In the genomic region with DNA sequence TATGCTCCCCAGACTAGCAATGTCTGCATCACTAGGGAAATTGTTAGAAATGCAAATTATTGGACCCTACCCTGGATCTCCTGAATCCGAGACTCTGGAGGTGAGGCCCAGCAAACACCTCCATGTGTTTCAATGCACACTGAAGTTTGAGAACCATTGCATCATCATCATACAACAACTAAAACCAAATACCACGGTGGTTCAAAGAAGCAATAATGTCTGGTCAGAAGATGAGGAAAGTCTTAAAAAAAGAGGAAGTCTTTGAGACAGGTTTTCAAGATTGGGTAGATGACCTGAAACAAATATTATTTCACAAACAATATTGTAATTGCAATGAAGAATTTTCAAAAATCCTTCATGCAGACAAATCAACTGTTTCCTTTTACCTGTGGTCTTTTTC, we compare ENCODE assay signal across 23 cellular contexts.
DNase-seq lines count a peak whose midpoint lies in the region; ATAC-seq, FAIRE-seq and TF ChIP-seq lines count a peak whose summit lies in the region.
"Had no signal": no experiment of that assay in that cellular context is flagged by ENCODE, and none has a peak within 500 bp of the region (broad histone marks: within the 10 kb centered on the region; RNA-seq: fewer than 3 reads in every experiment).

No MANE protein-coding gene starts in this region.

- H3K4me3 ChIP-seq in NB4 (ENCODE audit: low read depth, low read length): no peak overlapping the region
- H3K4me3 ChIP-seq in K562: no peak overlapping the region
- no peak overlapping the region for H3K4me3 ChIP-seq in sigmoid colon
- H3K4me3 ChIP-seq: Peyer's patch had no signal

- no peaks in the 10 kb centered on the region for H3K4me1 Mint-ChIP-seq in stimulated activated naive CD8-positive, alpha-beta T cell treated with anti-CD3 and anti-CD28 coated beads, Interleukin-15, amount 100 ng/mL, for 72 hours
- H3K4me1 Mint-ChIP-seq in activated naive CD8-positive, alpha-beta T cell treated with anti-CD3 and anti-CD28 coated beads for 36 hours: no peaks in the 10 kb centered on the region
- H3K4me1 Mint-ChIP-seq: CD4-positive, CD25-positive, alpha-beta regulatory T cell; T-cell had no signal

- CTCF ChIA-PET in K562 (lab: Yijun Ruan, JAX; ENCODE audit: low intra/inter-chr PET ratio): no interaction called here

- peaks cover 15 to 17% of the 10 kb centered on the region in 2 experiments for H3K27me3 ChIP-seq in K562 (ENCODE audit: control insufficient read depth in 2 of 2, insufficient read depth in 2 of 2, low read length in 2 of 2)
- H3K27me3 ChIP-seq in sigmoid colon: no peaks in the 10 kb centered on the region
- H3K27me3 ChIP-seq: Peyer's patch had no signal

- TF ChIP-seq POLR2A in NB4 (IDR thresholded peaks at IDR 0.05; ENCODE audit: extremely low read depth, insufficient read length) (no peak), K562 (conservative IDR thresholded peaks at IDR 0.05) (no peak), sigmoid colon (IDR thresholded peaks at IDR 0.05) (no peak)

- H3K9me1 ChIP-seq in K562 (ENCODE audit: control insufficient read depth, insufficient read depth, low read length): no peaks in the 10 kb centered on the region

- H3K27ac ChIP-seq in K562 (ENCODE audit: extremely low read depth, low read depth, low read length) (no peak overlapping the region), sigmoid colon (no peak overlapping the region)
- H3K27ac ChIP-seq: Peyer's patch had no signal

- no peak for FAIRE-seq in K562 (lab: Jason Lieb, UNC)
- FAIRE-seq: GM19239, H1 had no signal

- intact Hi-C loops in K562 (cut with micrococcal nuclease) (no loop called here), sigmoid colon (cut with DNase I) (no loop called here)

- H3K36me3 ChIP-seq in K562 (ENCODE audit: control insufficient read depth, insufficient read depth, low read length): no peaks in the 10 kb centered on the region
- H3K36me3 ChIP-seq in sigmoid colon: no peaks in the 10 kb centered on the region
- H3K36me3 ChIP-seq: Peyer's patch had no signal

- H3K4me2 ChIP-seq in K562 (ENCODE audit: insufficient read depth, low read length): no peak overlapping the region

- no peak overlapping the region for H3K27ac Mint-ChIP-seq in stimulated activated naive CD8-positive, alpha-beta T cell treated with anti-CD3 and anti-CD28 coated beads, Interleukin-15, amount 100 ng/mL, for 72 hours
- H3K27ac Mint-ChIP-seq in activated naive CD8-positive, alpha-beta T cell treated with anti-CD3 and anti-CD28 coated beads for 36 hours: no peak overlapping the region
- H3K27ac Mint-ChIP-seq: CD4-positive, CD25-positive, alpha-beta regulatory T cell; T-cell; T-helper 2 cell treated with Interferon-gamma antibody and Interleukin-4, amounts not matched to agents 5 μg/mL and 100 μg/mL, for 36 hours had no signal

- H3K79me2 ChIP-seq in K562 (ENCODE audit: control insufficient read depth, insufficient read depth, low read length): no peaks in the 10 kb centered on the region

- no TSS peak for BruUV-seq in K562 (replicated peaks; lab: Mats Ljungman, UMichigan)

- TF ChIP-seq RAD21 in K562 (CRISPR knock-in tag; conservative IDR thresholded peaks at IDR 0.05 in 1 of 2, IDR thresholded peaks at IDR 0.05 in 1 of 2): no peak

- POLR2A ChIA-PET in K562 (lab: Yijun Ruan, JAX): no interaction called here

- 3% methylated on average over 2 of the region's 2 CpGs for WGBS in K562 (ENCODE audit: insufficient coverage, low coverage, missing lambda C conversion rate)
- WGBS in sigmoid colon, 2 donors: 56 to 61% methylated on average over 2 of the region's 2 CpGs

- H3K9me3 ChIP-seq in K562 (replicated peaks; ENCODE audit: control insufficient read depth, insufficient read depth, low read depth, low read length) (no peaks in the 10 kb centered on the region), sigmoid colon (no peaks in the 10 kb centered on the region)
- H3K9me3 ChIP-seq: Caco-2, Peyer's patch had no signal

- H3K4me1 ChIP-seq in K562 (replicated peaks in 1 of 2; ENCODE audit: control insufficient read depth in 2 of 2, insufficient read depth in 2 of 2, low read length in 2 of 2) (no peaks in the 10 kb centered on the region), sigmoid colon (peaks cover 0 to 3% (median 0%) of the 10 kb centered on the region in 4 donors)
- H3K4me1 ChIP-seq: Caco-2, Peyer's patch had no signal

- H2AFZ ChIP-seq in K562 (ENCODE audit: low read depth, low read length): no peak overlapping the region

- no peaks in the 10 kb centered on the region for H4K20me1 ChIP-seq in K562 (replicated peaks; ENCODE audit: control insufficient read depth, insufficient read depth, low read length)

- no peaks in the 10 kb centered on the region for H3K36me3 Mint-ChIP-seq in activated naive CD8-positive, alpha-beta T cell treated with anti-CD3 and anti-CD28 coated beads for 36 hours
- H3K36me3 Mint-ChIP-seq: CD4-positive, CD25-positive, alpha-beta regulatory T cell; T-cell had no signal

- in situ Hi-C loops in KBM-7 (cut with MboI; ENCODE audit: low pct_unique_long_range_greater_than_20kb, low sequenced_read_pairs) (loop anchor here (25.0 kb wide), 1 partner anchor 539 kb away; a partner anchor contains a TSS), K562 (cut with MboI) (no loop called here)

- H3K9ac ChIP-seq in K562 (ENCODE audit: insufficient read depth in 1 of 2, low read depth in 2 of 2, low read length in 2 of 2): no peak overlapping the region

- H3K9me3 Mint-ChIP-seq in stimulated activated naive CD8-positive, alpha-beta T cell treated with anti-CD3 and anti-CD28 coated beads, Interleukin-15, amount 100 ng/mL, for 72 hours: no peaks in the 10 kb centered on the region
- H3K9me3 Mint-ChIP-seq in activated naive CD8-positive, alpha-beta T cell treated with anti-CD3 and anti-CD28 coated beads for 36 hours: no peaks in the 10 kb centered on the region
- H3K9me3 Mint-ChIP-seq: CD4-positive, CD25-positive, alpha-beta regulatory T cell; T-cell; T-helper 2 cell treated with Interferon-gamma antibody and Interleukin-4, amounts not matched to agents 5 μg/mL and 100 μg/mL, for 36 hours had no signal

- no peak overlapping the region for H3K4me3 Mint-ChIP-seq in stimulated activated naive CD8-positive, alpha-beta T cell treated with anti-CD3 and anti-CD28 coated beads, Interleukin-15, amount 100 ng/mL, for 72 hours
- H3K4me3 Mint-ChIP-seq in activated naive CD8-positive, alpha-beta T cell treated with anti-CD3 and anti-CD28 coated beads for 36 hours: no peak overlapping the region
- H3K4me3 Mint-ChIP-seq: CD4-positive, CD25-positive, alpha-beta regulatory T cell; T-cell; T-helper 2 cell treated with Interferon-gamma antibody and Interleukin-4, amounts not matched to agents 5 μg/mL and 100 μg/mL, for 36 hours had no signal

- TF ChIP-seq CTCF in NB4 (IDR thresholded peaks at IDR 0.05; ENCODE audit: low read depth, low read length): no peak
- no peak for TF ChIP-seq CTCF in K562 (IDR thresholded peaks at IDR 0.05 in 2 of 3, conservative IDR thresholded peaks at IDR 0.05 in 1 of 3; ENCODE audit: insufficient read depth in 2 of 3, low read depth in 1 of 3, low read length in 3 of 3)
- no peak for TF ChIP-seq CTCF in sigmoid colon (IDR thresholded peaks at IDR 0.05)

- H3K27me3 Mint-ChIP-seq in stimulated activated naive CD8-positive, alpha-beta T cell treated with anti-CD3 and anti-CD28 coated beads, Interleukin-15, amount 100 ng/mL, for 72 hours: peaks cover 31% of the 10 kb centered on the region
- H3K27me3 Mint-ChIP-seq in activated naive CD8-positive, alpha-beta T cell treated with anti-CD3 and anti-CD28 coated beads for 36 hours: peaks cover 13% of the 10 kb centered on the region

- TF ChIP-seq EP300 in K562 (IDR thresholded peaks at IDR 0.05; ENCODE audit: low read length) (no peak), sigmoid colon (IDR thresholded peaks at IDR 0.05) (no peak)

- DNase-seq in KBM-7 (peak; percentile 36), NB4 (ENCODE audit: low read depth) (peak; percentile 70), SIG-M5 (lab: John Stamatoyannopoulos, UW) (peak; percentile 55), K562 (ENCODE audit: extremely low read depth in 1 of 4, low spot score in 3 of 4) (no peak), sigmoid colon (no peak)
- DNase-seq in stimulated activated naive CD8-positive, alpha-beta T cell treated with anti-CD3 and anti-CD28 coated beads, Interleukin-15, amount 100 ng/mL, for 72 hours: no peak
- DNase-seq in activated naive CD8-positive, alpha-beta T cell treated with anti-CD3 and anti-CD28 coated beads for 36 hours: no peak
- DNase-seq: Caco-2; CD4-positive, CD25-positive, alpha-beta regulatory T cell; DMS 273 treated with DMSO at 0.1 percent for 48 hours; DND-41; MM.1S; NCI-H1694; NCI-H2081; NCI-H2171 treated with DMSO at 0.1 percent for 48 hours; NCI-H526; Peyer's patch; T-cell had no signal

- no peak for ATAC-seq in K562
- no peak for ATAC-seq in stimulated activated naive CD8-positive, alpha-beta T cell treated with anti-CD3 and anti-CD28 coated beads, Interleukin-15, amount 100 ng/mL, for 72 hours
- ATAC-seq: HCT116, Right ventricle myocardium inferior, T-cell had no signal

TF ChIP-seq in K562, 482 proteins besides CTCF, POLR2A, EP300 and RAD21 (continues in another document):
- TF ChIP-seq ZNF311 (CRISPR knock-in tag; IDR thresholded peaks at IDR 0.05) (no peak), FIP1L1 (IDR thresholded peaks at IDR 0.05; ENCODE audit: low read depth, low read length, poor library complexity, severe bottlenecking) (no peak), DIDO1 (tag; IDR thresholded peaks at IDR 0.05; ENCODE audit: low read depth) (no peak), HNRNPUL1 (IDR thresholded peaks at IDR 0.05; ENCODE audit: low read length) (no peak)
- TF ChIP-seq, protein P1, sequence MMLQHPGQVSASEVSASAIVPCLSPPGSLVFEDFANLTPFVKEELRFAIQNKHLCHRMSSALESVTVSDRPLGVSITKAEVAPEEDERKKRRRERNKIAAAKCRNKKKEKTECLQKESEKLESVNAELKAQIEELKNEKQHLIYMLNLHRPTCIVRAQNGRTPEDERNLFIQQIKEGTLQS (IDR thresholded peaks at IDR 0.05): peak; percentile 87
- TF ChIP-seq, protein P1 (CRISPR knock-in tag; conservative IDR thresholded peaks at IDR 0.05): no peak
- TF ChIP-seq, protein P2, sequence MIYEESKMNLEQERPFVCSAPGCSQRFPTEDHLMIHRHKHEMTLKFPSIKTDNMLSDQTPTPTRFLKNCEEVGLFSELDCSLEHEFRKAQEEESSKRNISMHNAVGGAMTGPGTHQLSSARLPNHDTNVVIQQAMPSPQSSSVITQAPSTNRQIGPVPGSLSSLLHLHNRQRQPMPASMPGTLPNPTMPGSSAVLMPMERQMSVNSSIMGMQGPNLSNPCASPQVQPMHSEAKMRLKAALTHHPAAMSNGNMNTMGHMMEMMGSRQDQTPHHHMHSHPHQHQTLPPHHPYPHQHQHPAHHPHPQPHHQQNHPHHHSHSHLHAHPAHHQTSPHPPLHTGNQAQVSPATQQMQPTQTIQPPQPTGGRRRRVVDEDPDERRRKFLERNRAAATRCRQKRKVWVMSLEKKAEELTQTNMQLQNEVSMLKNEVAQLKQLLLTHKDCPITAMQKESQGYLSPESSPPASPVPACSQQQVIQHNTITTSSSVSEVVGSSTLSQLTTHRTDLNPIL (CRISPR knock-in tag; IDR thresholded peaks at IDR 0.05): no peak

Comparison
In these comparisons a context has a peak if more than half of its experiments do, and no peak if none do; other contexts are left out.
1. DNase-seq: peak in KBM-7 (single experiment), NB4 (single experiment) and SIG-M5 (single experiment); none in K562 (0 of 4), stimulated activated naive CD8-positive, alpha-beta T cell treated with anti-CD3 and anti-CD28 coated beads, Interleukin-15, amount 100 ng/mL, for 72 hours (0 of 2), sigmoid colon (single experiment) and activated naive CD8-positive, alpha-beta T cell treated with anti-CD3 and anti-CD28 coated beads for 36 hours (single experiment).